ENCODE assay signal across 23 cellular contexts in the genomic region with DNA sequence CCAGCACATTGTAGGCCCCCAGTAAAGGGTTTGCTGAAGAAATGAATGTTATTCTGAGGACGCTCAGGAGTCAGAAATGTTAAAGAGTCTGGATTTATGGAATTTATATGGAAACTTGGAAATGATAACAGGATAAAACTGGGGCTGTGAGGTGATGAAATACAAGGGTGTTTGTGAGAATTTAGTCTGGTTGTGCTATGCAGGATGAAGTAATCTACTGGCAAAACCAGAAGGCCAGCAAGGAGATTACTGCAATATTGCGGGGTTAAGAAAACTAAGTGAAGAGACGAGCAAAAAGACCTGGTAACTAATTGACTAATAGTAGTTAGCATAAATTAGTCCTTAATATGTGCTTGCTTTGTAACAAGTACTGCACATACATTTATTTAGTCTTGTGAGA.
"Had no signal": no experiment of that assay in that cellular context is flagged by ENCODE, and none has a peak within 500 bp of the region (broad histone marks: within the 10 kb centered on the region; RNA-seq: fewer than 3 reads in every experiment).

No MANE protein-coding gene starts in this region.

- H3K27me3 Mint-ChIP-seq: IgD-negative memory B cell had no signal

- H3K27ac ChIP-seq: HL-60, KMS-11, SJCRH30 had no signal

- H3K9me3 ChIP-seq: SJCRH30 had no signal

- DNase-seq: Kasumi-1, MM.1S, NCI-H1092 treated with DMSO at 0.1 percent for 48 hours, NCI-H1436, NCI-H187, NCI-H2029, NCI-H2081 treated with DMSO at 0.1 percent for 48 hours, NCI-H2171, NCI-H226, NCI-H446, NCI-H510A, NCI-H524 treated with DMSO at 0.1 percent for 48 hours, NCI-H69, NCI-H774, RPMI8226, SHP77 treated with DMSO at 0.1 percent for 48 hours, SJCRH30 had no signal

- H3K36me3 ChIP-seq: SJCRH30 had no signal

- H3K4me3 ChIP-seq: K562, SJCRH30 had no signal

- H3K4me1 ChIP-seq: SJCRH30 had no signal

- H3K9me3 Mint-ChIP-seq: IgD-negative memory B cell had no signal

- FAIRE-seq: HTR-8/SVneo, RCC 7860 had no signal

- H3K27me3 ChIP-seq: SJCRH30 had no signal

- H3K4me3 Mint-ChIP-seq: IgD-negative memory B cell had no signal

- H3K4me1 Mint-ChIP-seq: IgD-negative memory B cell had no signal
